Comparison of ENCODE assay signal across 1 cellular context in the genomic region with DNA sequence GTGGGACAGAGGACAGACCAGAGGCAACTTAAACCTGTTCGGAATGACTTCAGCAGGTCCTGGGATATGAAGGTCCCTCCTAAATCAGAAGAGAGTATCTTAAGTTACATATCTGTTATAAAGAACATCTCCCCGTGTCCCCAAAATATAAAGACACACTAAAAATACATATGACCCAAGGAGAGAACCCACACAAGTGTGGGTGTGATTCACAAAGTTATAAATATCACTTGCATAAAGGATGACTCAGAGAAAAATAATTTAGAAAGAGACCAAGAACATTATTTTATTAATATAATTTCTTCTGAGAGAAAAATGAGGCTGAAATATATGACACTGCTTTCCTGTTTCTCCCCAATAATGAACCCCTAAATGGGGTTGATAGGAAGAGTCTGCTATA.
TF ChIP-seq lines count a peak whose summit lies in the region.

No MANE protein-coding gene starts in this region.

TF ChIP-seq in GM12878, 131 proteins besides CTCF, POLR2A, EP300 and RAD21:
- TF ChIP-seq TAF1 (IDR thresholded peaks at IDR 0.05; ENCODE audit: borderline replicate concordance, low read depth, low read length) (no peak), JUNB (IDR thresholded peaks at IDR 0.05) (peak; percentile 23; the same call in 1 of the 2 replicates), SRF (IDR thresholded peaks at IDR 0.05; ENCODE audit: low read depth in 2 of 2, low read length in 2 of 2) (no peak), MTA2 (IDR thresholded peaks at IDR 0.05; ENCODE audit: low read depth) (no peak), MAX (IDR thresholded peaks at IDR 0.05; ENCODE audit: low read depth, low read length) (no peak), RUNX3 (IDR thresholded peaks at IDR 0.05; ENCODE audit: low read length) (peak; percentile 2; the same call in 1 of the 2 replicates), MEF2A (IDR thresholded peaks at IDR 0.05; ENCODE audit: insufficient read depth, low read depth, low read length) (0 out of 2 replicates have a peak, but pooled peaks have one; percentile 17), ZNF687 (IDR thresholded peaks at IDR 0.05) (no peak), FOXK2 (IDR thresholded peaks at IDR 0.05) (no peak), BCLAF1 (IDR thresholded peaks at IDR 0.05) (no peak), REST (IDR thresholded peaks at IDR 0.05; ENCODE audit: low read depth, low read length) (no peak)
- TF ChIP-seq, protein P1, sequence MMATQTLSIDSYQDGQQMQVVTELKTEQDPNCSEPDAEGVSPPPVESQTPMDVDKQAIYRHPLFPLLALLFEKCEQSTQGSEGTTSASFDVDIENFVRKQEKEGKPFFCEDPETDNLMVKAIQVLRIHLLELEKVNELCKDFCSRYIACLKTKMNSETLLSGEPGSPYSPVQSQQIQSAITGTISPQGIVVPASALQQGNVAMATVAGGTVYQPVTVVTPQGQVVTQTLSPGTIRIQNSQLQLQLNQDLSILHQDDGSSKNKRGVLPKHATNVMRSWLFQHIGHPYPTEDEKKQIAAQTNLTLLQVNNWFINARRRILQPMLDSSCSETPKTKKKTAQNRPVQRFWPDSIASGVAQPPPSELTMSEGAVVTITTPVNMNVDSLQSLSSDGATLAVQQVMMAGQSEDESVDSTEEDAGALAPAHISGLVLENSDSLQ (IDR thresholded peaks at IDR 0.05): no peak
